Comparison of ENCODE assay signal across 13 cellular contexts in genomic region chr19:4378886-4379285, GRCh38. TPM values are rescaled to one million over a fixed set of nuclear protein-coding genes. Genes with fewer than 3 reads are reported as not detected.
A peak's percentile ranks its signal among the peaks of the same experiment; 100 is the strongest.
DNase-seq lines count a peak whose midpoint lies in the region; ATAC-seq and TF ChIP-seq lines count a peak whose summit lies in the region.
"Had no signal": no experiment of that assay in that cellular context is flagged by ENCODE, and none has a peak within 500 bp of the region (broad histone marks: within the 10 kb centered on the region; RNA-seq: fewer than 3 reads in every experiment).

No MANE protein-coding gene starts in this region.

- H3K36me3 Mint-ChIP-seq in T-helper 1 cell treated with Interleukin-12 subunit alpha and Interleukin-12 subunit beta and Interleukin-4 antibody, amounts not matched to agents 30 μg/mL and 1 μg/mL, for 36 hours (ENCODE audit: low read depth): peaks cover 6% of the 10 kb centered on the region

- no peaks in the 10 kb centered on the region for H3K9me3 ChIP-seq in PC-3 (ENCODE audit: low read length)
- no peaks in the 10 kb centered on the region for H3K9me3 ChIP-seq in effector memory CD4-positive, alpha-beta T cell (ENCODE audit: control insufficient read depth, low read length)
- no peaks in the 10 kb centered on the region for H3K9me3 ChIP-seq in skeletal muscle satellite cell (replicated peaks; ENCODE audit: low read length)
- H3K9me3 ChIP-seq: colonic mucosa had no signal

- H3K4me1 ChIP-seq in PC-3 (ENCODE audit: insufficient read depth, low read length) (peaks cover 66% of the 10 kb centered on the region), skeletal muscle satellite cell (ENCODE audit: control insufficient read depth, insufficient read depth, low read length) (peaks cover 65% of the 10 kb centered on the region)
- H3K4me1 ChIP-seq in effector memory CD4-positive, alpha-beta T cell (ENCODE audit: control insufficient read depth, insufficient read depth, low read length, poor library complexity, severe bottlenecking): peaks cover 46% of the 10 kb centered on the region

- H3K9me2 ChIP-seq in PC-3 (replicated peaks; ENCODE audit: low read length): no peaks in the 10 kb centered on the region

- no peaks in the 10 kb centered on the region for H3K27me3 Mint-ChIP-seq in T-helper 1 cell treated with Interleukin-12 subunit alpha and Interleukin-12 subunit beta and Interleukin-4 antibody, amounts not matched to agents 30 μg/mL and 1 μg/mL, for 36 hours (ENCODE audit: low read depth)

- H3K4me3 ChIP-seq in PC-3 (ENCODE audit: low read length) (no peak overlapping the region), skeletal muscle satellite cell (ENCODE audit: low read length) (no peak overlapping the region)
- no peak overlapping the region for H3K4me3 ChIP-seq in effector memory CD4-positive, alpha-beta T cell (ENCODE audit: insufficient read depth, low read depth, low read length, poor library complexity, severe bottlenecking)
- H3K4me3 ChIP-seq: colonic mucosa had no signal

- peak overlapping the region; percentile 89 for H3K27ac Mint-ChIP-seq in T-helper 1 cell treated with Interleukin-12 subunit alpha and Interleukin-12 subunit beta and Interleukin-4 antibody, amounts not matched to agents 30 μg/mL and 1 μg/mL, for 36 hours

- BruUV-seq in PC-3 (replicated peaks; lab: Mats Ljungman, UMichigan): no TSS peak

- H2AFZ ChIP-seq in PC-3 (ENCODE audit: low read length): no peak overlapping the region

- CTCF ChIA-PET in PC-3 (lab: Charles Lee): no interaction called here

- POLR2A ChIA-PET in PC-3 (lab: Charles Lee; ENCODE audit: unreplicated experiment): no interaction called here

- H3K27me3 ChIP-seq in PC-3 (ENCODE audit: low read length) (no peaks in the 10 kb centered on the region), skeletal muscle satellite cell (ENCODE audit: control insufficient read depth, insufficient read depth, low read length) (no peaks in the 10 kb centered on the region)
- H3K27me3 ChIP-seq in effector memory CD4-positive, alpha-beta T cell (replicated peaks; ENCODE audit: control insufficient read depth, insufficient read depth, low read length, poor library complexity, severe bottlenecking): no peaks in the 10 kb centered on the region
- H3K27me3 ChIP-seq: colonic mucosa had no signal

- H3K9ac ChIP-seq in PC-3 (ENCODE audit: low read length) (no peak overlapping the region), skeletal muscle satellite cell (ENCODE audit: low read depth, low read length) (no peak overlapping the region)

- peak overlapping the region; percentile 37; the same call in 1 of the 2 replicates for H3K27ac ChIP-seq in PC-3 (ENCODE audit: low read length)
- H3K27ac ChIP-seq in effector memory CD4-positive, alpha-beta T cell (ENCODE audit: insufficient read depth, low read length, poor library complexity, severe bottlenecking): peak overlapping the region; percentile 78

- H4K20me1 ChIP-seq in PC-3 (ENCODE audit: low read length): no peaks in the 10 kb centered on the region

- intact Hi-C loops in PC-3 (cut with micrococcal nuclease): no loop called here

- H3K9me3 Mint-ChIP-seq in T-helper 1 cell treated with Interleukin-12 subunit alpha and Interleukin-12 subunit beta and Interleukin-4 antibody, amounts not matched to agents 30 μg/mL and 1 μg/mL, for 36 hours: no peaks in the 10 kb centered on the region

- peaks cover 48% of the 10 kb centered on the region for H3K79me2 ChIP-seq in PC-3 (ENCODE audit: low read length)

- TF ChIP-seq CTCF in PC-3 (conservative IDR thresholded peaks at IDR 0.05; ENCODE audit: low read depth, low read length): no peak

- DNase-seq in T-helper 1 cell: no peak
- DNase-seq in PC-3: no peak
- no peak for DNase-seq in effector memory CD4-positive, alpha-beta T cell
- DNase-seq in superior temporal gyrus (ENCODE audit: extremely low spot score): no peak
- DNase-seq in NCI-H226: no peak
- no peak for DNase-seq in AG20443 (ENCODE audit: low spot score)
- DNase-seq: 8988T, colonic mucosa, DND-41, glutamatergic neuron, NCI-H1436 treated with DMSO at 0.1 percent for 48 hours had no signal

- H3K4me3 Mint-ChIP-seq in T-helper 1 cell treated with Interleukin-12 subunit alpha and Interleukin-12 subunit beta and Interleukin-4 antibody, amounts not matched to agents 30 μg/mL and 1 μg/mL, for 36 hours: peak overlapping the region; percentile 81

- peaks cover 54% of the 10 kb centered on the region for H3K4me1 Mint-ChIP-seq in T-helper 1 cell treated with Interleukin-12 subunit alpha and Interleukin-12 subunit beta and Interleukin-4 antibody, amounts not matched to agents 30 μg/mL and 1 μg/mL, for 36 hours (ENCODE audit: low read depth)

- peaks cover 7% of the 10 kb centered on the region for H3F3A ChIP-seq in PC-3 (ENCODE audit: low read length, unreplicated experiment)

- H3K36me3 ChIP-seq in PC-3 (ENCODE audit: low read depth, low read length) (no peaks in the 10 kb centered on the region), skeletal muscle satellite cell (ENCODE audit: insufficient read depth, low read length) (no peaks in the 10 kb centered on the region)
- peaks cover 6% of the 10 kb centered on the region for H3K36me3 ChIP-seq in effector memory CD4-positive, alpha-beta T cell (ENCODE audit: control insufficient read depth, insufficient read depth, low read length)
- H3K36me3 ChIP-seq: colonic mucosa had no signal

- ATAC-seq in PC-3: no peak

- H3K4me2 ChIP-seq in PC-3 (ENCODE audit: low read length) (peak overlapping the region; percentile 48), skeletal muscle satellite cell (ENCODE audit: low read length) (peak overlapping the region; percentile 16)

RNA-seq across cellular contexts. Expression of gene SH3GL1, which starts 21.5 kb away (rescaled TPM):
- total RNA-seq in PC-3 (2014; rRNA removed): 59.8 and 71.1 TPM in 2 replicates
- 91.8 and 122 TPM in 2 replicates for total RNA-seq in skeletal muscle satellite cell (2012; rRNA removed)

RNA-seq across cellular contexts. Expression of gene CHAF1A, which starts 23.6 kb away (rescaled TPM):
- total RNA-seq in PC-3 (2014; rRNA removed): 48.9 and 59.8 TPM in 2 replicates
- total RNA-seq in skeletal muscle satellite cell (2012; rRNA removed): 9.8 and 17.2 TPM in 2 replicates

RNA-seq across cellular contexts. Expression of gene MPND, which starts 35.5 kb away (rescaled TPM):
- total RNA-seq in PC-3 (2014; rRNA removed): 5.6 and 10.9 TPM in 2 replicates
- total RNA-seq in skeletal muscle satellite cell (2012; rRNA removed): 3.7 and 4.8 TPM in 2 replicates

RNA-seq across cellular contexts. Expression of gene STAP2, which starts 40.3 kb away (rescaled TPM):
- total RNA-seq in PC-3 (2014; rRNA removed): 71.1 and 72.6 TPM in 2 replicates
- 2.0 and 2.5 TPM in 2 replicates for total RNA-seq in skeletal muscle satellite cell (2012; rRNA removed)
